ENCODE assay signal across 8 cellular contexts in genomic region chr11:796565-797299, GRCh38. TPM values are rescaled to one million over a fixed set of nuclear protein-coding genes. Genes with fewer than 3 reads are reported as not detected.
DNase-seq lines count a peak whose midpoint lies in the region; ATAC-seq and TF ChIP-seq lines count a peak whose summit lies in the region.

No MANE protein-coding gene starts in this region.

- peak overlapping the region; percentile 80 for H3K27ac Mint-ChIP-seq in activated CD4-positive, alpha-beta T cell treated with anti-CD3 and anti-CD28 coated beads, Interleukin-2, amount 10 ng/mL, durations not matched to agents 7 days and 5 days
- H3K27ac Mint-ChIP-seq in activated naive CD8-positive, alpha-beta T cell treated with anti-CD3 and anti-CD28 coated beads, Interleukin-2, amount 10 ng/mL, durations not matched to agents 7 days and 5 days = peak overlapping the region; percentile 95

- H3K4me1 ChIP-seq in testis = peaks cover 27% of the 10 kb centered on the region

- TF ChIP-seq POLR2A in testis (IDR thresholded peaks at IDR 0.05) = no peak

- no peaks in the 10 kb centered on the region for H3K27me3 ChIP-seq in layer of hippocampus (ENCODE audit: control insufficient read depth, insufficient read depth, low read length)
- H3K27me3 ChIP-seq in testis = no peaks in the 10 kb centered on the region

- no peaks in the 10 kb centered on the region for H3K27me3 Mint-ChIP-seq in activated CD4-positive, alpha-beta T cell treated with anti-CD3 and anti-CD28 coated beads, Interleukin-2, amount 10 ng/mL, durations not matched to agents 7 days and 5 days
- no peaks in the 10 kb centered on the region for H3K27me3 Mint-ChIP-seq in activated naive CD8-positive, alpha-beta T cell treated with anti-CD3 and anti-CD28 coated beads, Interleukin-2, amount 10 ng/mL, durations not matched to agents 7 days and 5 days

- peak overlapping the region; percentile 84 for H3K4me3 Mint-ChIP-seq in activated CD4-positive, alpha-beta T cell treated with anti-CD3 and anti-CD28 coated beads, Interleukin-2, amount 10 ng/mL, durations not matched to agents 7 days and 5 days
- H3K4me3 Mint-ChIP-seq in activated naive CD8-positive, alpha-beta T cell treated with anti-CD3 and anti-CD28 coated beads, Interleukin-2, amount 10 ng/mL, durations not matched to agents 7 days and 5 days = peak overlapping the region; percentile 98

- peak overlapping the region; percentile 62 to 76 for H3K4me3 ChIP-seq in testis

- peak; percentile 0 for ATAC-seq in activated naive CD8-positive, alpha-beta T cell treated with anti-CD3 and anti-CD28 coated beads, Interleukin-2, amount 10 ng/mL, durations not matched to agents 7 days and 5 days (ENCODE audit: low read depth)
- ATAC-seq in GM18511 (IDR thresholded peaks at IDR 0.05; ENCODE audit: unreplicated experiment) = no peak

- no peaks in the 10 kb centered on the region for H3K9me3 ChIP-seq in testis

- intact Hi-C loops in testis (cut with DNase I; ENCODE audit: low total_unique reads) = no loop called here

- no peak for DNase-seq in activated CD4-positive, alpha-beta T cell treated with anti-CD3 and anti-CD28 coated beads, Interleukin-2, amount 10 ng/mL, durations not matched to agents 7 days and 5 days
- DNase-seq in activated CD4-positive, alpha-beta T cell treated with anti-CD3 and anti-CD28 coated beads, Interleukin-2, amount 50 U/mL, for 48 hours = no peak
- no peak for DNase-seq in activated naive CD8-positive, alpha-beta T cell treated with anti-CD3 and anti-CD28 coated beads, Interleukin-2, amount 10 ng/mL, durations not matched to agents 7 days and 5 days
- DNase-seq in testis (no peak), hippocampal formation (lab: John Stamatoyannopoulos, UW) (no peak), GM13976 (ENCODE audit: low spot score) (no peak)

- H3K4me1 Mint-ChIP-seq in activated CD4-positive, alpha-beta T cell treated with anti-CD3 and anti-CD28 coated beads, Interleukin-2, amount 10 ng/mL, durations not matched to agents 7 days and 5 days = peaks cover 23% of the 10 kb centered on the region
- peaks cover 6% of the 10 kb centered on the region for H3K4me1 Mint-ChIP-seq in activated naive CD8-positive, alpha-beta T cell treated with anti-CD3 and anti-CD28 coated beads, Interleukin-2, amount 10 ng/mL, durations not matched to agents 7 days and 5 days

- in situ Hi-C loops in GM13976 (cut with MboI; ENCODE audit: low sequenced_read_pairs, unreplicated experiment) = no loop called here

- no peaks in the 10 kb centered on the region for H3K9me3 Mint-ChIP-seq in activated CD4-positive, alpha-beta T cell treated with anti-CD3 and anti-CD28 coated beads, Interleukin-2, amount 10 ng/mL, durations not matched to agents 7 days and 5 days
- H3K9me3 Mint-ChIP-seq in activated naive CD8-positive, alpha-beta T cell treated with anti-CD3 and anti-CD28 coated beads, Interleukin-2, amount 10 ng/mL, durations not matched to agents 7 days and 5 days = no peaks in the 10 kb centered on the region

- TF ChIP-seq CTCF in testis (IDR thresholded peaks at IDR 0.05) (no peak), GM13976 (IDR thresholded peaks at IDR 0.05; ENCODE audit: borderline replicate concordance, control extremely low read depth, extremely low read depth, insufficient read depth, missing control alignments) (no peak)

- H3K27ac ChIP-seq in layer of hippocampus (ENCODE audit: low read depth, low read length) (peak overlapping the region; percentile 71), testis (peak overlapping the region; percentile 64 to 83)

- H3K36me3 ChIP-seq in testis (ENCODE audit: low read depth, missing control alignments) = no peaks in the 10 kb centered on the region

- peaks cover 3% of the 10 kb centered on the region for H3K36me3 Mint-ChIP-seq in activated CD4-positive, alpha-beta T cell treated with anti-CD3 and anti-CD28 coated beads, Interleukin-2, amount 10 ng/mL, durations not matched to agents 7 days and 5 days (ENCODE audit: low read depth)
- peaks cover 3% of the 10 kb centered on the region for H3K36me3 Mint-ChIP-seq in activated naive CD8-positive, alpha-beta T cell treated with anti-CD3 and anti-CD28 coated beads, Interleukin-2, amount 10 ng/mL, durations not matched to agents 7 days and 5 days

- CTCF ChIA-PET in activated CD4-positive, alpha-beta T cell treated with anti-CD3 and anti-CD28 coated beads, Interleukin-2, amount 10 ng/mL, durations not matched to agents 7 days and 5 days (lab: Charles Lee) = interaction anchor here (0.6 to 1.7 kb wide), 7 partner anchors 9 to 55 kb away, joined by 3 to 7 read pairs (median 3); partner anchors contain the start of genes CRACR2B and PNPLA2

- 18 to 26% methylated on average over 14 to 18 of the region's 18 CpGs for WGBS in testis, 2 donors

- POLR2A ChIA-PET in activated CD4-positive, alpha-beta T cell treated with anti-CD3 and anti-CD28 coated beads, Interleukin-2, amount 10 ng/mL, durations not matched to agents 7 days and 5 days (lab: Charles Lee) = interaction anchor here (0.6 kb wide), 3 partner anchors 21 to 184 kb away, joined by 3 to 4 read pairs (median 4); no protein-coding TSS in a partner anchor
- POLR2A ChIA-PET in activated naive CD8-positive, alpha-beta T cell treated with anti-CD3 and anti-CD28 coated beads, Interleukin-2, amount 10 ng/mL, durations not matched to agents 7 days and 5 days (lab: Charles Lee) = interaction anchor here (0.5 to 3.3 kb wide), 10 partner anchors 9 to 50 kb away, joined by 3 to 20 read pairs (median 7); partner anchors contain the start of genes PNPLA2, RPLP2 and TALDO1

RNA-seq across cellular contexts. Expression of gene SLC25A22, which starts 1.3 kb away (rescaled TPM):
- total RNA-seq in activated CD4-positive, alpha-beta T cell treated with anti-CD3 and anti-CD28 coated beads, Interleukin-2, amount 10 ng/mL, durations not matched to agents 7 days and 5 days = 10 to 100 TPM; 45.9 to 49.1 TPM
- 10 to 100 TPM; 35.1 to 35.8 TPM for total RNA-seq in activated naive CD8-positive, alpha-beta T cell treated with anti-CD3 and anti-CD28 coated beads, Interleukin-2, amount 10 ng/mL, durations not matched to agents 7 days and 5 days
- 10 to 100 TPM; 39.7 to 42.4 TPM for total RNA-seq in testis
- polyA plus RNA-seq in testis (ENCODE audit: insufficient read depth, low read depth, low replicate concordance) = 25.1 TPM

RNA-seq across cellular contexts. Expression of gene CEND1, which starts 6.8 kb away (rescaled TPM):
- total RNA-seq in activated CD4-positive, alpha-beta T cell treated with anti-CD3 and anti-CD28 coated beads, Interleukin-2, amount 10 ng/mL, durations not matched to agents 7 days and 5 days = under 1 TPM; 0.20 to 0.60 TPM
- under 1 TPM in 1 of 2 experiments, not detected in 1; 0.37 TPM for total RNA-seq in activated naive CD8-positive, alpha-beta T cell treated with anti-CD3 and anti-CD28 coated beads, Interleukin-2, amount 10 ng/mL, durations not matched to agents 7 days and 5 days
- 1 to 10 TPM; 1.0 to 2.1 TPM for total RNA-seq in testis
- polyA plus RNA-seq in testis (ENCODE audit: insufficient read depth, low read depth, low replicate concordance) = 0.50 TPM

RNA-seq across cellular contexts. Expression of gene PIDD1, which starts 8.3 kb away (rescaled TPM):
- total RNA-seq in activated CD4-positive, alpha-beta T cell treated with anti-CD3 and anti-CD28 coated beads, Interleukin-2, amount 10 ng/mL, durations not matched to agents 7 days and 5 days = 10 to 100 TPM; 47.9 to 60.4 TPM
- total RNA-seq in activated naive CD8-positive, alpha-beta T cell treated with anti-CD3 and anti-CD28 coated beads, Interleukin-2, amount 10 ng/mL, durations not matched to agents 7 days and 5 days = 10 to 100 TPM; 53.4 to 53.6 TPM
- 10 to 100 TPM; 50.7 to 59.3 TPM for total RNA-seq in testis
- 17.6 TPM for polyA plus RNA-seq in testis (ENCODE audit: insufficient read depth, low read depth, low replicate concordance)

RNA-seq across cellular contexts. Expression of gene RPLP2, which starts 13.0 kb away (rescaled TPM):
- total RNA-seq in activated CD4-positive, alpha-beta T cell treated with anti-CD3 and anti-CD28 coated beads, Interleukin-2, amount 10 ng/mL, durations not matched to agents 7 days and 5 days = 1,000 to 10,000 TPM; 1,927 to 2,229 TPM
- 1,000 to 10,000 TPM; 2,888 to 3,019 TPM for total RNA-seq in activated naive CD8-positive, alpha-beta T cell treated with anti-CD3 and anti-CD28 coated beads, Interleukin-2, amount 10 ng/mL, durations not matched to agents 7 days and 5 days
- 100 to 1,000 TPM; 193 to 864 TPM for total RNA-seq in testis
- polyA plus RNA-seq in testis (ENCODE audit: insufficient read depth, low read depth, low replicate concordance) = 943 TPM

RNA-seq across cellular contexts. Expression of gene GATD1, which starts 19.4 kb away (rescaled TPM):
- total RNA-seq in activated CD4-positive, alpha-beta T cell treated with anti-CD3 and anti-CD28 coated beads, Interleukin-2, amount 10 ng/mL, durations not matched to agents 7 days and 5 days = 10 to 100 TPM; 58.2 to 62.1 TPM
- 10 to 100 TPM; 59.8 to 62.4 TPM for total RNA-seq in activated naive CD8-positive, alpha-beta T cell treated with anti-CD3 and anti-CD28 coated beads, Interleukin-2, amount 10 ng/mL, durations not matched to agents 7 days and 5 days
- total RNA-seq in testis = 10 to 100 TPM; 80.9 to 84.2 TPM
- polyA plus RNA-seq in testis (ENCODE audit: insufficient read depth, low read depth, low replicate concordance) = 64.3 TPM
